18 cellular contexts compared by ENCODE assay signal in the genomic region with DNA sequence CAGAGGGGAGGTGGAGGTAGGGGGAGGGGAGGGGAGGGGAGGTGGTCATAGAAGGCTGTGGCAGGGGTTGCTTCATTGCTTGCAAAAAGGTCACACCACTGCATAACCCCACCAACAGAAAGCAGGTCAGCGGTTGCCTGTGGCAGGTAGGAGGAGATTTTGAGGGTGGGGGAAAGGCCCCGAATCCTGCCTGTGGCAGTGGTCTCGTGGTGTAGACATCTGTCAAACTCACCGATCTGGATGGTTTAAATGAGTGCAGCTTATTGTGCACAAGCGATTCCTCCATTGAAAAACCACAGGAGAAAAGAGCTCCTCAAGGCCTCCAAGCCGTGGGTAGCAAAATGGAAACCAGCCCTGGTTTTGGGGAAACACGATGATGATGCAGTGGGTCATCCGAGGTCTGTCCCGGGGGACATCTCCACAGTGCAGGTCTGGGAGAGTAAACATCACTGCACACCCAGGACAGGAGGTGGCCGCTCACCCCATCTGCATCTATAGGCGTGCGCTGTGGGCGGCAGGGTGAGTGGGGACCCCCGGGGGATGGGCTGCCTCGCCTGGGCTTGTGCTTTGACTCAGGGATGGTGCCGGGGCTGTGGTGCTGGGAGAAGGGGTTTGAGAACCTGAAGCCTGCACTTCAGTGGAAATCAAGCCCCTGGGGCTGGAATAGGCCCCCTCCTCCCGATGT.
DNase-seq lines count a peak whose midpoint lies in the region; ATAC-seq and TF ChIP-seq lines count a peak whose summit lies in the region.
"Had no signal": no experiment of that assay in that cellular context is flagged by ENCODE, and none has a peak within 500 bp of the region (broad histone marks: within the 10 kb centered on the region; RNA-seq: fewer than 3 reads in every experiment).

No MANE protein-coding gene starts in this region.

- H3K27me3 Mint-ChIP-seq in activated naive CD4-positive, alpha-beta T cell treated with anti-CD3 and anti-CD28 coated beads, Interleukin-2, amount 50 U/mL, for 24 hours: peaks cover 2% of the 10 kb centered on the region
- peaks cover 2% of the 10 kb centered on the region for H3K27me3 Mint-ChIP-seq in activated naive CD4-positive, alpha-beta T cell treated with anti-CD3 and anti-CD28 coated beads for 36 hours (ENCODE audit: low read depth)
- H3K27me3 Mint-ChIP-seq in glutamatergic neuron (ENCODE audit: unreplicated experiment): no peaks in the 10 kb centered on the region

- intact Hi-C loops in activated naive CD4-positive, alpha-beta T cell treated with anti-CD3 and anti-CD28 coated beads for 36 hours (cut with micrococcal nuclease): no loop called here

- CTCF ChIA-PET in activated naive CD4-positive, alpha-beta T cell treated with anti-CD3 and anti-CD28 coated beads for 36 hours (lab: Charles Lee): no interaction called here

- no peaks in the 10 kb centered on the region for H3K9me3 Mint-ChIP-seq in activated naive CD4-positive, alpha-beta T cell treated with anti-CD3 and anti-CD28 coated beads, Interleukin-2, amount 50 U/mL, for 24 hours
- H3K9me3 Mint-ChIP-seq in activated naive CD4-positive, alpha-beta T cell treated with anti-CD3 and anti-CD28 coated beads for 36 hours: no peaks in the 10 kb centered on the region
- peaks cover 6% of the 10 kb centered on the region for H3K9me3 Mint-ChIP-seq in glutamatergic neuron (ENCODE audit: unreplicated experiment)
- H3K9me3 Mint-ChIP-seq: natural killer cell; T-helper 1 cell treated with Interleukin-12 subunit alpha and Interleukin-12 subunit beta and Interleukin-4 antibody, amounts not matched to agents 30 μg/mL and 1 μg/mL, for 36 hours had no signal

- no peak for TF ChIP-seq CTCF in glutamatergic neuron (IDR thresholded peaks at IDR 0.05; ENCODE audit: partially characterized antibody, unreplicated experiment)

- peak overlapping the region; percentile 36 for H3K27ac Mint-ChIP-seq in activated naive CD4-positive, alpha-beta T cell treated with anti-CD3 and anti-CD28 coated beads, Interleukin-2, amount 50 U/mL, for 24 hours
- no peak overlapping the region for H3K27ac Mint-ChIP-seq in activated naive CD4-positive, alpha-beta T cell treated with anti-CD3 and anti-CD28 coated beads for 36 hours
- no peak overlapping the region for H3K27ac Mint-ChIP-seq in glutamatergic neuron (ENCODE audit: unreplicated experiment)
- H3K27ac Mint-ChIP-seq: activated CD4-positive, alpha-beta T cell treated with anti-CD3 and anti-CD28 coated beads for 36 hours; natural killer cell; T-helper 1 cell treated with Interleukin-12 subunit alpha and Interleukin-12 subunit beta and Interleukin-4 antibody, amounts not matched to agents 30 μg/mL and 1 μg/mL, for 36 hours had no signal

- H3K4me3 Mint-ChIP-seq in activated naive CD4-positive, alpha-beta T cell treated with anti-CD3 and anti-CD28 coated beads, Interleukin-2, amount 50 U/mL, for 24 hours: no peak overlapping the region
- H3K4me3 Mint-ChIP-seq in activated naive CD4-positive, alpha-beta T cell treated with anti-CD3 and anti-CD28 coated beads for 36 hours: no peak overlapping the region
- peak overlapping the region; percentile 30 for H3K4me3 Mint-ChIP-seq in glutamatergic neuron (ENCODE audit: unreplicated experiment)
- H3K4me3 Mint-ChIP-seq: activated CD4-positive, alpha-beta T cell treated with anti-CD3 and anti-CD28 coated beads for 36 hours; natural killer cell; T-helper 1 cell treated with Interleukin-12 subunit alpha and Interleukin-12 subunit beta and Interleukin-4 antibody, amounts not matched to agents 30 μg/mL and 1 μg/mL, for 36 hours had no signal

- H3K4me1 Mint-ChIP-seq in activated naive CD4-positive, alpha-beta T cell treated with anti-CD3 and anti-CD28 coated beads, Interleukin-2, amount 50 U/mL, for 24 hours: peaks cover 3% of the 10 kb centered on the region
- H3K4me1 Mint-ChIP-seq in activated naive CD4-positive, alpha-beta T cell treated with anti-CD3 and anti-CD28 coated beads for 36 hours (ENCODE audit: low read depth): no peaks in the 10 kb centered on the region
- peaks cover 5% of the 10 kb centered on the region for H3K4me1 Mint-ChIP-seq in glutamatergic neuron (ENCODE audit: low read depth, unreplicated experiment)
- H3K4me1 Mint-ChIP-seq: activated CD4-positive, alpha-beta T cell treated with anti-CD3 and anti-CD28 coated beads for 36 hours; natural killer cell had no signal

- H3K36me3 Mint-ChIP-seq in activated naive CD4-positive, alpha-beta T cell treated with anti-CD3 and anti-CD28 coated beads, Interleukin-2, amount 50 U/mL, for 24 hours: no peaks in the 10 kb centered on the region
- no peaks in the 10 kb centered on the region for H3K36me3 Mint-ChIP-seq in activated naive CD4-positive, alpha-beta T cell treated with anti-CD3 and anti-CD28 coated beads for 36 hours (ENCODE audit: low read depth)
- no peaks in the 10 kb centered on the region for H3K36me3 Mint-ChIP-seq in glutamatergic neuron (ENCODE audit: unreplicated experiment)
- H3K36me3 Mint-ChIP-seq: natural killer cell had no signal

- DNase-seq in activated naive CD4-positive, alpha-beta T cell treated with anti-CD3 and anti-CD28 coated beads for 36 hours: no peak
- DNase-seq in NCI-H69 (lab: John Stamatoyannopoulos, UW): peak; percentile 35
- DNase-seq in glutamatergic neuron: no peak
- peak; percentile 14 for DNase-seq in stimulated activated naive CD8-positive, alpha-beta T cell treated with anti-CD3 and anti-CD28 coated beads, Interleukin-15, Interleukin-2, amounts not matched to agents 100 U/mL and 50 U/mL, for 24 hours
- DNase-seq in GDM1 (lab: John Stamatoyannopoulos, UW): no peak
- DNase-seq in HT-29 (ENCODE audit: low spot score): no peak
- DNase-seq: activated CD4-positive, alpha-beta T cell treated with anti-CD3 and anti-CD28 coated beads for 36 hours; effector CD8-positive, alpha-beta T cell; erythroblast; midbrain; natural killer cell; NCI-H2081 treated with DMSO at 0.1 percent for 48 hours; NCI-H446 treated with DMSO at 0.1 percent for 48 hours; stimulated activated CD4-positive, alpha-beta T cell treated with anti-CD3 and anti-CD28 coated beads, Interleukin-2, amount 100 ng/mL, for 48 hours; stimulated activated naive CD4-positive, alpha-beta T cell had no signal

- ATAC-seq in stimulated activated naive CD8-positive, alpha-beta T cell treated with anti-CD3 and anti-CD28 coated beads, Interleukin-15, Interleukin-2, amounts not matched to agents 100 U/mL and 50 U/mL, for 24 hours: peak; percentile 56
- ATAC-seq: activated CD4-positive, alpha-beta T cell treated with anti-CD3 and anti-CD28 coated beads for 36 hours; left lung; natural killer cell had no signal

Comparison
In these comparisons a context has a peak if more than half of its experiments do, and no peak if none do; other contexts are left out.
1. DNase-seq: peak in NCI-H69 (single experiment) and stimulated activated naive CD8-positive, alpha-beta T cell treated with anti-CD3 and anti-CD28 coated beads, Interleukin-15, Interleukin-2, amounts not matched to agents 100 U/mL and 50 U/mL, for 24 hours (single experiment); none in activated naive CD4-positive, alpha-beta T cell treated with anti-CD3 and anti-CD28 coated beads for 36 hours (single experiment), glutamatergic neuron (single experiment), GDM1 (single experiment) and HT-29 (single experiment).